2 cellular contexts compared by ENCODE assay signal in genomic region chr2:241801611-241802420, GRCh38.
TF ChIP-seq lines count a peak whose summit lies in the region.

No MANE protein-coding gene starts in this region.

TF ChIP-seq in GM12891, 5 proteins besides CTCF, POLR2A, EP300 and RAD21 (continued from another document):
- TF ChIP-seq POU2F2 (IDR thresholded peaks at IDR 0.05; ENCODE audit: low read depth, low read length) (no peak), PAX5 (IDR thresholded peaks at IDR 0.05; ENCODE audit: insufficient read depth, low read length, severe bottlenecking) (no peak)

TF ChIP-seq in H1, 55 proteins besides CTCF, POLR2A, EP300 and RAD21 (continued from another document):
- TF ChIP-seq RFX5 (IDR thresholded peaks at IDR 0.05; ENCODE audit: borderline replicate concordance, low read depth, low read length), result no peak
- TF ChIP-seq ZNF274 (IDR thresholded peaks at IDR 0.05; ENCODE audit: borderline replicate concordance, extremely low read depth, low read length), result no peak
TF ChIP-seq in H1: peak in this region for 0.
